ENCODE assay signal across 22 cellular contexts in the genomic region with DNA sequence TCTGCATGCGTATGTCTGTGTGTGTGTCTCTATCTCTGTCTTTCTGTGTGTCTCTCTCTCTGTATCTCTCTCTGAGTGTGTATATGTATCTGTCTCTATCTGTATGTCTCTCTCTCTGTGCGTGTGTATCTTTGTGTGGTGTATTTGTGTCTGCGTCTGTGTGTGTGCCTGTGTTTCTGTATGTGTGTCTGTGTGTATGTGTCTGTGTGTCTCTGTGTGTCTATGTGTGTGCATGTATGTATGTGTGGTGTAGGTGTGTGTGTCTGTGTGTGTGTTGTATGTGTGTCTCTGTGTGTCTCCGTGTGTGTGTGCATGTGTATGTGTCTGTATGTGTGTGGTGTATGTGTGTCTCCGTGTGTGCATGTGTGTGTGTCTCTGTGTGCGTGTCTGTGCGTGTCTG.
"Had no signal": no experiment of that assay in that cellular context is flagged by ENCODE, and none has a peak within 500 bp of the region (broad histone marks: within the 10 kb centered on the region; RNA-seq: fewer than 3 reads in every experiment).

No MANE protein-coding gene starts in this region.

- FAIRE-seq: endometrium, frontal cortex, islet of Langerhans had no signal

- H3K36me3 Mint-ChIP-seq: mesothelial cell of epicardium; natural killer cell treated with Interleukin-12 subunit alpha and Interleukin-12 subunit beta and Interleukin-15 and Interleukin-18, amount 100 ng/mL, for 72 hours; stimulated activated memory B cell treated with anti-CD40 and anti-IgM and Interleukin-4, amounts not matched to agents 10 μg/mL and 1 μg/mL and 100 μg/mL, for 72 hours had no signal

- H3K27ac ChIP-seq: heart right ventricle, parathyroid adenoma, psoas muscle, spleen, tibial artery had no signal

- H3K27me3 Mint-ChIP-seq: stimulated activated memory B cell treated with anti-CD40 and anti-IgM and Interleukin-4, amounts not matched to agents 10 μg/mL and 1 μg/mL and 100 μg/mL, for 72 hours had no signal

- H3K4me1 ChIP-seq: parathyroid adenoma, psoas muscle, spleen, tibial artery had no signal

- H3K4me1 Mint-ChIP-seq: stimulated activated memory B cell treated with anti-CD40 and anti-IgM and Interleukin-4, amounts not matched to agents 10 μg/mL and 1 μg/mL and 100 μg/mL, for 72 hours had no signal

- H3K9me3 ChIP-seq: heart right ventricle, psoas muscle, spleen, tibial artery had no signal

- H2AFZ ChIP-seq: parathyroid adenoma had no signal

- DNase-seq: effector memory CD4-positive, alpha-beta T cell; heart right ventricle; hypothalamus; mammary epithelial cell; psoas muscle; retina; spleen; stimulated activated CD4-positive, alpha-beta T cell treated with anti-CD3 and anti-CD28 coated beads, Interleukin-15, amount 100 ng/mL, for 24 hours; stimulated activated CD4-positive, alpha-beta T cell treated with anti-CD3 and anti-CD28 coated beads, Interleukin-1b, Interleukin-23, amount 100 ng/mL, for 48 hours; stimulated activated CD4-positive, alpha-beta T cell treated with anti-CD3 and anti-CD28 coated beads, Interleukin-4, amount 100 ng/mL, for 24 hours; tibial artery had no signal

- H3K9me3 Mint-ChIP-seq: mesothelial cell of epicardium; natural killer cell treated with Interleukin-12 subunit alpha and Interleukin-12 subunit beta and Interleukin-15 and Interleukin-18, amount 100 ng/mL, for 72 hours; stimulated activated naive CD8-positive, alpha-beta T cell treated with anti-CD3 and anti-CD28 coated beads, Interleukin-15, Interleukin-2, amounts not matched to agents 100 ng/mL and 50 ng/mL, for 24 hours had no signal

- H3K4me3 Mint-ChIP-seq: mesothelial cell of epicardium; natural killer cell treated with Interleukin-12 subunit alpha and Interleukin-12 subunit beta and Interleukin-15 and Interleukin-18, amount 100 ng/mL, for 72 hours; stimulated activated memory B cell treated with anti-CD40 and anti-IgM and Interleukin-4, amounts not matched to agents 10 μg/mL and 1 μg/mL and 100 μg/mL, for 72 hours; stimulated activated naive CD8-positive, alpha-beta T cell treated with anti-CD3 and anti-CD28 coated beads, Interleukin-15, Interleukin-2, amounts not matched to agents 100 ng/mL and 50 ng/mL, for 24 hours had no signal

- ATAC-seq: esophagus mucosa; heart right ventricle; left lobe of liver; psoas muscle; sciatic nerve; stimulated activated memory B cell treated with anti-CD40 and anti-IgM and Interleukin-4, amounts not matched to agents 10 μg/mL and 1 μg/mL and 100 μg/mL, for 72 hours had no signal

- H3K4me3 ChIP-seq: heart right ventricle, psoas muscle, spleen, tibial artery had no signal

- H3K36me3 ChIP-seq: heart right ventricle, spleen, tibial artery had no signal

- H3K9ac ChIP-seq: parathyroid adenoma had no signal

- H3K27ac Mint-ChIP-seq: mesothelial cell of epicardium; natural killer cell treated with Interleukin-12 subunit alpha and Interleukin-12 subunit beta and Interleukin-15 and Interleukin-18, amount 100 ng/mL, for 72 hours; stimulated activated memory B cell treated with anti-CD40 and anti-IgM and Interleukin-4, amounts not matched to agents 10 μg/mL and 1 μg/mL and 100 μg/mL, for 72 hours; stimulated activated naive CD8-positive, alpha-beta T cell treated with anti-CD3 and anti-CD28 coated beads, Interleukin-15, Interleukin-2, amounts not matched to agents 100 ng/mL and 50 ng/mL, for 24 hours had no signal

- H3K79me2 ChIP-seq: parathyroid adenoma had no signal
